ENCODE assay signal across 32 cellular contexts in the genomic region with DNA sequence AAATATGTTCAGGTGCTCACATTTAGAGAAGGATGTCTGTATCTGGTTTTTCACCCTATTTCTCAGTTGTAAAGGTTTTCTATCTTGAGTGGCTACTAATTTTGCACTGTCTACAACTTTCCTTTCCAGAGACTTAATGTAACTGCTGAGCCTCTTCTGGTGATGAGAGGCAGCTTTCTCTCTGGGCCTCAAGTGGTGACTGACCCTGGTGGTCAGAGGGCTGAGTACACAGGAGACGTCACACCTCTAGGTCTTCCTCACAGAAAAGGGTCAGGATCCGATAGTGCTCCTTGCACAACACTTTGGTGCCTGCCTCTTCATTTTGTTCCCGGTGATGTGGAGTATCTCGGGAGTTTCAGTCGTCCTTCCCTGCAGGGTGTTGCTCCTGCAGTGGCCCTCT.
"Had no signal": no experiment of that assay in that cellular context is flagged by ENCODE, and none has a peak within 500 bp of the region (broad histone marks: within the 10 kb centered on the region; RNA-seq: fewer than 3 reads in every experiment).

No MANE protein-coding gene starts in this region.

- H3K4me1 ChIP-seq: ascending aorta, Peyer's patch had no signal

- H3K36me3 Mint-ChIP-seq: activated naive CD8-positive, alpha-beta T cell treated with anti-CD3 and anti-CD28 coated beads for 36 hours had no signal

- DNase-seq: activated CD4-positive, alpha-beta T cell treated with anti-CD3 and anti-CD28 coated beads, Interleukin-2, amount 10 ng/mL, durations not matched to agents 24 days and 14 days; activated CD4-positive, alpha-beta T cell treated with anti-CD3 and anti-CD28 coated beads, Interleukin-2, amount 50 U/mL, for 4 hours; activated CD8-positive, alpha-beta T cell treated with anti-CD3 and anti-CD28 coated beads for 36 hours; activated effector memory CD4-positive, alpha-beta T cell treated with anti-CD3 and anti-CD28 coated beads, Interleukin-2, amount 50 U/mL, for 16 hours; activated naive CD4-positive, alpha-beta T cell; activated naive CD4-positive, alpha-beta T cell treated with anti-CD3 and anti-CD28 coated beads, Interleukin-2, amount 50 U/mL, for 16 hours; activated naive CD8-positive, alpha-beta T cell treated with anti-CD3 and anti-CD28 coated beads for 36 hours; activated T-cell treated with anti-CD3 and anti-CD28 coated beads, Interleukin-2, amount 50 U/mL, for 1 hour; activated T-cell treated with anti-CD3 and anti-CD28 coated beads, Interleukin-2, amount 50 U/mL, for 72 hours; amniotic stem cell; NCI-H1092 treated with DMSO at 0.1 percent for 48 hours; NCI-H146; NCI-H2029 treated with DMSO at 0.1 percent for 48 hours; NCI-H2107; NCI-H2171; NCI-H510A; NCI-H526; NCI-H748 treated with DMSO at 0.1 percent for 48 hours; NK-92 treated with Interleukin-12 subunit alpha and Interleukin-12 subunit beta, amount 100 ng/mL, for 24 hours; PC-3; Peyer's patch; RPMI8226; SIG-M5; SW 1271; T-helper 1 cell; T-helper 2 cell; T-helper 9 cell; WERI-Rb-1 had no signal

- H3K9me3 Mint-ChIP-seq: activated CD4-positive, alpha-beta T cell treated with anti-CD3 and anti-CD28 coated beads, Interleukin-2, amount 10 ng/mL, durations not matched to agents 24 days and 14 days; activated CD8-positive, alpha-beta T cell treated with anti-CD3 and anti-CD28 coated beads for 36 hours; activated naive CD8-positive, alpha-beta T cell treated with anti-CD3 and anti-CD28 coated beads for 36 hours had no signal

- H3K9me3 ChIP-seq: ascending aorta, Peyer's patch had no signal

- H3K27me3 ChIP-seq: ascending aorta, cardiac muscle cell, Peyer's patch had no signal

- H3K36me3 ChIP-seq: ascending aorta, cardiac muscle cell, Peyer's patch, WERI-Rb-1 had no signal

- H3K4me1 Mint-ChIP-seq: activated CD4-positive, alpha-beta T cell treated with anti-CD3 and anti-CD28 coated beads, Interleukin-2, amount 10 ng/mL, durations not matched to agents 24 days and 14 days; activated naive CD8-positive, alpha-beta T cell treated with anti-CD3 and anti-CD28 coated beads for 36 hours; activated T-helper 17 cell treated with anti-CD3 and anti-CD28 coated beads, Interleukin-2, amount 50 U/mL, for 72 hours had no signal

- H3K27ac Mint-ChIP-seq: activated CD4-positive, alpha-beta T cell treated with anti-CD3 and anti-CD28 coated beads, Interleukin-2, amount 10 ng/mL, durations not matched to agents 24 days and 14 days; activated CD8-positive, alpha-beta T cell treated with anti-CD3 and anti-CD28 coated beads for 36 hours; activated naive CD8-positive, alpha-beta T cell treated with anti-CD3 and anti-CD28 coated beads for 36 hours; activated T-cell treated with anti-CD3 and anti-CD28 coated beads, Interleukin-2, amount 50 U/mL, for 72 hours; activated T-helper 17 cell treated with anti-CD3 and anti-CD28 coated beads, Interleukin-2, amount 50 U/mL, for 72 hours had no signal

- H3K4me3 ChIP-seq: ascending aorta, cardiac muscle cell, Peyer's patch had no signal

- ATAC-seq: activated CD8-positive, alpha-beta T cell treated with anti-CD3 and anti-CD28 coated beads for 36 hours; activated T-cell treated with anti-CD3 and anti-CD28 coated beads, Interleukin-2, amount 50 U/mL, for 72 hours; activated T-helper 17 cell treated with anti-CD3 and anti-CD28 coated beads, Interleukin-2, amount 50 U/mL, for 72 hours; PC-3 had no signal

- H3K4me3 Mint-ChIP-seq: activated CD4-positive, alpha-beta T cell treated with anti-CD3 and anti-CD28 coated beads, Interleukin-2, amount 10 ng/mL, durations not matched to agents 24 days and 14 days; activated CD8-positive, alpha-beta T cell treated with anti-CD3 and anti-CD28 coated beads for 36 hours; activated naive CD8-positive, alpha-beta T cell treated with anti-CD3 and anti-CD28 coated beads for 36 hours; activated T-cell treated with anti-CD3 and anti-CD28 coated beads, Interleukin-2, amount 50 U/mL, for 72 hours; activated T-helper 17 cell treated with anti-CD3 and anti-CD28 coated beads, Interleukin-2, amount 50 U/mL, for 72 hours had no signal

- H3K27ac ChIP-seq: ascending aorta, cardiac muscle cell, KMS-11, Peyer's patch, WERI-Rb-1 had no signal
